ENCODE assay signal across 9 cellular contexts in the genomic region with DNA sequence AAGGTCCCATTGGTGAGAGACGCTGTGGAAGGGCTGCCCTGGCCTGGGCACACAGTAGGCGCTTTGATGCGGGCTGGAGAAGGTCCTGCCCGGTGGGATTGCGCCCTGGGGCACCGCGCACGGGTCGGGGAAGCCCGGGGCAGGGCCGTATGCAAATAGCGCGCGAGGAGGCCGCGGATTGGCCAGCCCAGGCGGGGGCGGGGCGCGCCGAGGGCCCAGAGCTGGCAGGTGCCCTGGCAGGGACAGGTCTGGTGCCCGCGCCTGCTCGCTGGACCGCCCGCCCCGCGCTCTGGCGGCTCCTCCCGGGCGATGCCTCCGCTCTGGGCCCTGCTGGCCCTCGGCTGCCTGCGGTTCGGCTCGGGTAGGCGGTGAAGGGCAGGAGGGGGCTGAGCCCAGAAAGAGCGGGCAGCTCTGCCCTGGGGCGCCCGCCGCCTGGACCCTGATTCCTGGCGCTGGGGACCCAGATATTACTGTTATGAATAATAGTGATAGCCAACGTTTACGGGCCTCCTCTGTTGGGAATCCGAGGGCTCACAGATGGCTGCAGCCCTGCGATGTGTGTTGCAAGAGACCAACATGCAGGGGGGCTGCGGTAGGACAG. TPM values are rescaled to one million over a fixed set of nuclear protein-coding genes. Genes with fewer than 3 reads are reported as not detected.
DNase-seq lines count a peak whose midpoint lies in the region; ATAC-seq, FAIRE-seq and TF ChIP-seq lines count a peak whose summit lies in the region.
"Had no signal": no experiment of that assay in that cellular context is flagged by ENCODE, and none has a peak within 500 bp of the region (broad histone marks: within the 10 kb centered on the region; RNA-seq: fewer than 3 reads in every experiment).

A gene (plus strand): TSS at position 245 of the 601 bp plus-strand sequence. CDS start 65 bp downstream, at position 310.

- WGBS in A549 (ENCODE audit: missing lambda C conversion rate): 61% methylated on average over 14 of the region's 47 CpGs
- WGBS in HUES64: 3% methylated on average over 47 of the region's 47 CpGs

- H3K4me1 ChIP-seq in A549 (peaks cover 9% of the 10 kb centered on the region), HUES64 (ENCODE audit: insufficient read depth, low read length) (peaks cover 5% of the 10 kb centered on the region; the same call in 1 of the 2 replicates), muscle layer of colon (ENCODE audit: insufficient read depth, low read length) (peaks cover 11% of the 10 kb centered on the region)

- ATAC-seq in A549: peak; percentile 91 to 97
- peak; percentile 75 to 78 for ATAC-seq in stimulated activated naive B cell treated with anti-CD40 and anti-IgM and Interleukin-4, amounts not matched to agents 10 μg/mL and 1 μg/mL and 100 μg/mL, for 72 hours (replicated peaks)

- H3K36me3 ChIP-seq in HUES64 (ENCODE audit: insufficient read depth, low read length) (no peaks in the 10 kb centered on the region), muscle layer of colon (ENCODE audit: insufficient read depth, low read length) (no peaks in the 10 kb centered on the region)

- TF ChIP-seq POLR2A in A549 (IDR thresholded peaks at IDR 0.05; ENCODE audit: low read length): no peak

- H3K4me2 ChIP-seq in A549: peak within 1 kb of the TSS; percentile 97

- H3K4me3 Mint-ChIP-seq in activated CD4-positive, alpha-beta T cell treated with anti-CD3 and anti-CD28 coated beads, Interleukin-2, amount 10 ng/mL, durations not matched to agents 7 days and 5 days: no peak within 1 kb of the TSS
- peak within 1 kb of the TSS; percentile 63 to 68 for H3K4me3 Mint-ChIP-seq in stimulated activated naive B cell treated with anti-CD40 and anti-IgM and Interleukin-4, amounts not matched to agents 10 μg/mL and 1 μg/mL and 100 μg/mL, for 72 hours

- H3K9me3 ChIP-seq in A549 (no peaks in the 10 kb centered on the region), HUES64 (ENCODE audit: insufficient read depth, low read depth, low read length) (no peaks in the 10 kb centered on the region), muscle layer of colon (ENCODE audit: low read length) (no peaks in the 10 kb centered on the region)

- no peak for TF ChIP-seq EP300 in A549 (IDR thresholded peaks at IDR 0.05)

- DNase-seq in A549 (ENCODE audit: low read depth in 1 of 2, low spot score in 1 of 2) (peak in 1 of 2 experiments; percentile 28), NCI-H128 (lab: John Stamatoyannopoulos, UW; ENCODE audit: unreplicated experiment) (no peak), NAMALWA (ENCODE audit: low spot score) (no peak)
- DNase-seq in activated CD4-positive, alpha-beta T cell treated with anti-CD3 and anti-CD28 coated beads, Interleukin-2, amount 10 ng/mL, durations not matched to agents 7 days and 5 days: peak; percentile 50
- DNase-seq in effector CD8-positive, alpha-beta T cell (lab: John Stamatoyannopoulos, UW): peak; percentile 55
- DNase-seq in stimulated activated naive B cell treated with anti-CD40 and anti-IgM and Interleukin-4, amounts not matched to agents 10 μg/mL and 1 μg/mL and 100 μg/mL, for 72 hours: peak; percentile 69

- H3K9ac ChIP-seq in HUES64 (ENCODE audit: low read depth, low read length) (peak within 1 kb of the TSS; percentile 45; the same call in 1 of the 2 replicates), muscle layer of colon (ENCODE audit: low read length) (no peak within 1 kb of the TSS)

- H3K27me3 Mint-ChIP-seq in activated CD4-positive, alpha-beta T cell treated with anti-CD3 and anti-CD28 coated beads, Interleukin-2, amount 10 ng/mL, durations not matched to agents 7 days and 5 days: peaks cover 28% of the 10 kb centered on the region
- H3K27me3 Mint-ChIP-seq in stimulated activated naive B cell treated with anti-CD40 and anti-IgM and Interleukin-4, amounts not matched to agents 10 μg/mL and 1 μg/mL and 100 μg/mL, for 72 hours: peaks cover 6 to 7% of the 10 kb centered on the region in 2 donors

- no peak for TF ChIP-seq CTCF in A549 (IDR thresholded peaks at IDR 0.05)

- H3K4me1 Mint-ChIP-seq in activated CD4-positive, alpha-beta T cell treated with anti-CD3 and anti-CD28 coated beads, Interleukin-2, amount 10 ng/mL, durations not matched to agents 7 days and 5 days: peaks cover 11% of the 10 kb centered on the region
- peaks cover 34 to 74% of the 10 kb centered on the region in 2 donors for H3K4me1 Mint-ChIP-seq in stimulated activated naive B cell treated with anti-CD40 and anti-IgM and Interleukin-4, amounts not matched to agents 10 μg/mL and 1 μg/mL and 100 μg/mL, for 72 hours

- H3K4me3 ChIP-seq in A549 (peak within 1 kb of the TSS; percentile 44), HUES64 (ENCODE audit: low read length) (peak within 1 kb of the TSS; percentile 59), muscle layer of colon (ENCODE audit: low read depth in 1 of 2, low read length in 2 of 2) (peak within 1 kb of the TSS; percentile 27 to 32)

- no peak within 1 kb of the TSS for H3K27ac Mint-ChIP-seq in activated CD4-positive, alpha-beta T cell treated with anti-CD3 and anti-CD28 coated beads, Interleukin-2, amount 10 ng/mL, durations not matched to agents 7 days and 5 days
- peak within 1 kb of the TSS; percentile 31 for H3K27ac Mint-ChIP-seq in stimulated activated naive B cell treated with anti-CD40 and anti-IgM and Interleukin-4, amounts not matched to agents 10 μg/mL and 1 μg/mL and 100 μg/mL, for 72 hours

- H3K27ac ChIP-seq in A549: peak within 1 kb of the TSS in 1 of 2 experiments; percentile 61; a peak in 3 of 6 replicates
- no peak within 1 kb of the TSS for H3K27ac ChIP-seq in HUES64 (ENCODE audit: low read depth, low read length)
- H3K27ac ChIP-seq in muscle layer of colon (ENCODE audit: low read depth, low read length): no peak within 1 kb of the TSS

- H3K27me3 ChIP-seq in HUES64 (ENCODE audit: insufficient read depth, low read length) (peaks cover 38% of the 10 kb centered on the region), muscle layer of colon (ENCODE audit: control insufficient read depth in 1 of 2, insufficient read depth in 2 of 2, low read length in 2 of 2) (peaks cover 6 to 14% of the 10 kb centered on the region in 2 donors)

- TF ChIP-seq RAD21 in A549 (conservative IDR thresholded peaks at IDR 0.05 in 1 of 2, IDR thresholded peaks at IDR 0.05 in 1 of 2): no peak

- FAIRE-seq in A549 (lab: Jason Lieb, UNC): no peak
- FAIRE-seq: G401.6 had no signal

- no peaks in the 10 kb centered on the region for H3K9me3 Mint-ChIP-seq in activated CD4-positive, alpha-beta T cell treated with anti-CD3 and anti-CD28 coated beads, Interleukin-2, amount 10 ng/mL, durations not matched to agents 7 days and 5 days
- no peaks in the 10 kb centered on the region for H3K9me3 Mint-ChIP-seq in stimulated activated naive B cell treated with anti-CD40 and anti-IgM and Interleukin-4, amounts not matched to agents 10 μg/mL and 1 μg/mL and 100 μg/mL, for 72 hours

- POLR2A ChIA-PET in A549 (lab: Yijun Ruan, JAX): no interaction called here
- POLR2A ChIA-PET in activated CD4-positive, alpha-beta T cell treated with anti-CD3 and anti-CD28 coated beads, Interleukin-2, amount 10 ng/mL, durations not matched to agents 7 days and 5 days (lab: Charles Lee): no interaction called here

- CTCF ChIA-PET in A549 (lab: Yijun Ruan, JAX): interaction anchor here (1.5 to 1.6 kb wide), 3 partner anchors 12 to 157 kb away, joined by 3 to 7 read pairs (median 4); no protein-coding TSS in a partner anchor
- CTCF ChIA-PET in activated CD4-positive, alpha-beta T cell treated with anti-CD3 and anti-CD28 coated beads, Interleukin-2, amount 10 ng/mL, durations not matched to agents 7 days and 5 days (lab: Charles Lee): interaction anchor here (0.6 to 1.2 kb wide), 2 partner anchors 17 to 420 kb away, joined by 3 to 4 read pairs; no protein-coding TSS in a partner anchor

- no peaks in the 10 kb centered on the region for H3K36me3 Mint-ChIP-seq in activated CD4-positive, alpha-beta T cell treated with anti-CD3 and anti-CD28 coated beads, Interleukin-2, amount 10 ng/mL, durations not matched to agents 7 days and 5 days (ENCODE audit: low read depth)
- H3K36me3 Mint-ChIP-seq in stimulated activated naive B cell treated with anti-CD40 and anti-IgM and Interleukin-4, amounts not matched to agents 10 μg/mL and 1 μg/mL and 100 μg/mL, for 72 hours: peaks cover 0 to 3% of the 10 kb centered on the region in 2 donors

TF ChIP-seq in A549, 52 proteins besides CTCF, POLR2A, EP300 and RAD21:
- no peak for TF ChIP-seq CBX8 (IDR thresholded peaks at IDR 0.05)
- TF ChIP-seq EHF (CRISPR knock-in tag; IDR thresholded peaks at IDR 0.05): no peak
- TF ChIP-seq FOSB (CRISPR knock-in tag; IDR thresholded peaks at IDR 0.05): no peak
- no peak for TF ChIP-seq ZNF302 (CRISPR knock-in tag; IDR thresholded peaks at IDR 0.05)
- TF ChIP-seq KDM1A (IDR thresholded peaks at IDR 0.05; ENCODE audit: low read depth): no peak
- no peak for TF ChIP-seq ZC3H11A (IDR thresholded peaks at IDR 0.05)
- no peak for TF ChIP-seq JUNB (IDR thresholded peaks at IDR 0.05)
- no peak for TF ChIP-seq SMC3 (IDR thresholded peaks at IDR 0.05)

RNA-seq across cellular contexts. Expression of the gene that starts here (rescaled TPM):
- polyA plus RNA-seq in A549 (2011; rRNA removed) (not detected in 2 replicates), A549 (2017; fragmentation: RNase III; extraction: RNeasy Plus Mini Kit Qiagen cat#74134 plus additional on column Dnase treatment) (not detected in 3 replicates)
- polyA plus RNA-seq in A549 (2012; cell fraction: cytosol; rRNA removed): not detected in 2 replicates
- not detected in 2 replicates for polyA plus RNA-seq in A549 (2012; cell fraction: nucleus; rRNA removed)
- not detected in 2 replicates for polyA minus RNA-seq in A549 (2011; rRNA and poly(A)+ RNA removed)
- not detected for polyA plus RNA-seq in HUES64 (2013, experiment 1 of 2)
- not detected for polyA plus RNA-seq in HUES64 (2013, experiment 2 of 2)
- total RNA-seq in activated CD4-positive, alpha-beta T cell treated with anti-CD3 and anti-CD28 coated beads, Interleukin-2, amount 10 ng/mL, durations not matched to agents 7 days and 5 days: not detected

Comparison
In these comparisons a context has a peak if more than half of its experiments do, and no peak if none do; other contexts are left out.
1. Peak in ATAC-seq, H3K4me3 ChIP-seq and H3K4me2 ChIP-seq in A549; RNA of the gene not detected or under 1 TPM.
2. Peak in DNase-seq in activated CD4-positive, alpha-beta T cell treated with anti-CD3 and anti-CD28 coated beads, Interleukin-2, amount 10 ng/mL, durations not matched to agents 7 days and 5 days; RNA of the gene not detected or under 1 TPM.
3. DNase-seq: peak in effector CD8-positive, alpha-beta T cell (single experiment) and stimulated activated naive B cell treated with anti-CD40 and anti-IgM and Interleukin-4, amounts not matched to agents 10 μg/mL and 1 μg/mL and 100 μg/mL, for 72 hours (single experiment); none in NCI-H128 (single experiment) and NAMALWA (single experiment).
4. Peak in every context shown above with its lines, with median percentiles within 50 percentile points of each other: H3K4me3 ChIP-seq.